31 cellular contexts compared by ENCODE assay signal in the genomic region with DNA sequence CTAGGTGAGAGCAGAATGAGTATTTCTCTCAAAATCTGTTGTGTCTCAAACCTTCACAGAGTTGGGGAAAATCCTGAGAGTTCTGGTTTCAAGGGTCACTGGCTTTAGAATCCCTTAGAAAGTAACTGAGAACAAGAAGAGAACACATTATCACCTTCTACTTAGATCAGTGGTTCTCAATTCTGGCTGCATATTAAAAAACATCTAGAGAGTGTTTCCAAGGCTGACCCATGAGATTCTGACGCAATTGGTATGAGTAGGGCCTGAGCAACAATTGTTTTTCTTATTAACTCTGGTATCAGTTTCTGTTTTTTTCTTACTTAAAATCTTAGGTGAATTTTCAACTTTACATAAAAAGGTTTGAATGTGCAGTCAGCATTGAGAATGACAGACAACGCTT.
"Had no signal": no experiment of that assay in that cellular context is flagged by ENCODE, and none has a peak within 500 bp of the region (broad histone marks: within the 10 kb centered on the region; RNA-seq: fewer than 3 reads in every experiment).

No MANE protein-coding gene starts in this region.

- H3K9me3 ChIP-seq: adrenal gland, breast epithelium, esophagus muscularis mucosa, gastroesophageal sphincter had no signal

- ATAC-seq: activated CD4-positive, CD25-positive, alpha-beta regulatory T cell treated with anti-CD3 and anti-CD28 coated beads, Interleukin-2, amount 50 U/mL, for 24 hours; activated CD8-positive, alpha-beta T cell treated with anti-CD3 and anti-CD28 coated beads for 36 hours; activated naive CD8-positive, alpha-beta T cell treated with anti-CD3 and anti-CD28 coated beads, Interleukin-2, amount 50 U/mL, for 24 hours; activated T-cell treated with anti-CD3 and anti-CD28 coated beads, Interleukin-2, amount 50 U/mL, for 4 hours; activated T-helper 17 cell treated with anti-CD3 and anti-CD28 coated beads, Interleukin-2, amount 50 U/mL, for 72 hours; effector memory CD8-positive, alpha-beta T cell; gastroesophageal sphincter; T-helper 17 cell had no signal

- H3K4me3 ChIP-seq: adrenal gland, breast epithelium, cardiac muscle cell, coronary artery, dorsolateral prefrontal cortex, esophagus muscularis mucosa, gastroesophageal sphincter had no signal

- H3K27me3 ChIP-seq: cardiac muscle cell, esophagus muscularis mucosa, gastroesophageal sphincter had no signal

- DNase-seq: activated B cell treated with CpG ODN at 0.5 μM for 24 hours; activated CD4-positive, alpha-beta T cell treated with anti-CD3 and anti-CD28 coated beads for 48 hours; activated CD4-positive, alpha-beta T cell treated with anti-CD3 and anti-CD28 coated beads, Interleukin-2, amount 50 U/mL, for 1 hour; activated CD4-positive, alpha-beta T cell treated with anti-CD3 and anti-CD28 coated beads, Interleukin-2, amount 50 U/mL, for 48 hours; activated CD8-positive, alpha-beta memory T cell treated with anti-CD3 and anti-CD28 coated beads for 24 hours; activated CD8-positive, alpha-beta T cell treated with anti-CD3 and anti-CD28 coated beads for 36 hours; activated effector memory CD4-positive, alpha-beta T cell treated with anti-CD3 and anti-CD28 coated beads, Interleukin-2, amount 50 U/mL, for 16 hours; activated naive CD4-positive, alpha-beta T cell treated with anti-CD3 and anti-CD28 coated beads for 36 hours; activated naive CD8-positive, alpha-beta T cell treated with anti-CD3 and anti-CD28 coated beads for 36 hours; activated naive CD8-positive, alpha-beta T cell treated with anti-CD3 and anti-CD28 coated beads, Interleukin-2, amount 50 U/mL, for 24 hours; activated T-cell treated with anti-CD3 and anti-CD28 coated beads, Interleukin-2, amount 50 U/mL, for 4 hours; adrenal gland; amygdala; aorta; central memory CD4-positive, alpha-beta T cell; cerebellar nuclear complex; dorsolateral prefrontal cortex; effector memory CD8-positive, alpha-beta T cell; erythroblast; foreskin melanocyte; T-helper 1 cell; T-helper 17 cell; T1000; WERI-Rb-1 had no signal

- H3K36me3 ChIP-seq: adrenal gland, breast epithelium, cardiac muscle cell, esophagus muscularis mucosa, gastroesophageal sphincter, WERI-Rb-1 had no signal

- H3K4me1 ChIP-seq: adrenal gland, breast epithelium, esophagus muscularis mucosa, gastroesophageal sphincter had no signal

- H3K27ac ChIP-seq: adrenal gland, breast epithelium, cardiac muscle cell, coronary artery, dorsolateral prefrontal cortex, esophagus muscularis mucosa, gastroesophageal sphincter, WERI-Rb-1 had no signal
